3 cellular contexts compared by ENCODE assay signal in genomic region chr6:125994659-125995488, GRCh38.
TF ChIP-seq lines count a peak whose summit lies in the region.

No MANE protein-coding gene starts in this region.

TF ChIP-seq in GM23338, 12 proteins besides CTCF, POLR2A, EP300 and RAD21 (continues in another document):
- TF ChIP-seq ZNF114 (CRISPR knock-in tag; IDR thresholded peaks at IDR 0.05) (no peak), EZH2phosphoT487 (IDR thresholded peaks at IDR 0.05; ENCODE audit: unreplicated experiment) (no peak), NANOG (IDR thresholded peaks at IDR 0.05; ENCODE audit: borderline replicate concordance) (no peak), STAT1 (IDR thresholded peaks at IDR 0.05; ENCODE audit: unreplicated experiment) (no peak), EZH2 (IDR thresholded peaks at IDR 0.05; ENCODE audit: low read depth, unreplicated experiment) (no peak), ZNF331 (CRISPR knock-in tag; IDR thresholded peaks at IDR 0.05; ENCODE audit: low read depth) (no peak), JUNB (IDR thresholded peaks at IDR 0.05; ENCODE audit: unreplicated experiment) (no peak), ETS1 (IDR thresholded peaks at IDR 0.05) (no peak), POLR2AphosphoS5 (IDR thresholded peaks at IDR 0.05; ENCODE audit: low read depth) (no peak), CREB1 (CRISPR knock-in tag; IDR thresholded peaks at IDR 0.05; ENCODE audit: low read depth) (no peak)
- TF ChIP-seq, protein P1, sequence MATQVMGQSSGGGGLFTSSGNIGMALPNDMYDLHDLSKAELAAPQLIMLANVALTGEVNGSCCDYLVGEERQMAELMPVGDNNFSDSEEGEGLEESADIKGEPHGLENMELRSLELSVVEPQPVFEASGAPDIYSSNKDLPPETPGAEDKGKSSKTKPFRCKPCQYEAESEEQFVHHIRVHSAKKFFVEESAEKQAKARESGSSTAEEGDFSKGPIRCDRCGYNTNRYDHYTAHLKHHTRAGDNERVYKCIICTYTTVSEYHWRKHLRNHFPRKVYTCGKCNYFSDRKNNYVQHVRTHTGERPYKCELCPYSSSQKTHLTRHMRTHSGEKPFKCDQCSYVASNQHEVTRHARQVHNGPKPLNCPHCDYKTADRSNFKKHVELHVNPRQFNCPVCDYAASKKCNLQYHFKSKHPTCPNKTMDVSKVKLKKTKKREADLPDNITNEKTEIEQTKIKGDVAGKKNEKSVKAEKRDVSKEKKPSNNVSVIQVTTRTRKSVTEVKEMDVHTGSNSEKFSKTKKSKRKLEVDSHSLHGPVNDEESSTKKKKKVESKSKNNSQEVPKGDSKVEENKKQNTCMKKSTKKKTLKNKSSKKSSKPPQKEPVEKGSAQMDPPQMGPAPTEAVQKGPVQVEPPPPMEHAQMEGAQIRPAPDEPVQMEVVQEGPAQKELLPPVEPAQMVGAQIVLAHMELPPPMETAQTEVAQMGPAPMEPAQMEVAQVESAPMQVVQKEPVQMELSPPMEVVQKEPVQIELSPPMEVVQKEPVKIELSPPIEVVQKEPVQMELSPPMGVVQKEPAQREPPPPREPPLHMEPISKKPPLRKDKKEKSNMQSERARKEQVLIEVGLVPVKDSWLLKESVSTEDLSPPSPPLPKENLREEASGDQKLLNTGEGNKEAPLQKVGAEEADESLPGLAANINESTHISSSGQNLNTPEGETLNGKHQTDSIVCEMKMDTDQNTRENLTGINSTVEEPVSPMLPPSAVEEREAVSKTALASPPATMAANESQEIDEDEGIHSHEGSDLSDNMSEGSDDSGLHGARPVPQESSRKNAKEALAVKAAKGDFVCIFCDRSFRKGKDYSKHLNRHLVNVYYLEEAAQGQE (IDR thresholded peaks at IDR 0.05; ENCODE audit: unreplicated experiment) = no peak

TF ChIP-seq in WTC11, 78 proteins besides CTCF, POLR2A, EP300 and RAD21 (continues in another document):
- TF ChIP-seq JAZF1 (CRISPR knock-in tag; IDR thresholded peaks at IDR 0.05) (no peak), ZMAT4 (CRISPR knock-in tag; IDR thresholded peaks at IDR 0.05) (no peak), MXD4 (CRISPR knock-in tag; IDR thresholded peaks at IDR 0.05; ENCODE audit: borderline replicate concordance) (no peak), ZNF671 (CRISPR knock-in tag; IDR thresholded peaks at IDR 0.05) (no peak), TCF7 (CRISPR knock-in tag; IDR thresholded peaks at IDR 0.05; ENCODE audit: low read depth) (no peak), MYBL2 (CRISPR knock-in tag; IDR thresholded peaks at IDR 0.05) (no peak), SMAD4 (CRISPR knock-in tag; IDR thresholded peaks at IDR 0.05) (no peak), ZSCAN18 (CRISPR knock-in tag; IDR thresholded peaks at IDR 0.05) (no peak), USF2 (CRISPR knock-in tag; IDR thresholded peaks at IDR 0.05) (no peak), PRRX2 (CRISPR knock-in tag; IDR thresholded peaks at IDR 0.05) (no peak), ZNF219 (CRISPR knock-in tag; IDR thresholded peaks at IDR 0.05; ENCODE audit: borderline replicate concordance) (no peak), OVOL2 (CRISPR knock-in tag; IDR thresholded peaks at IDR 0.05; ENCODE audit: borderline replicate concordance) (no peak), ATF1 (CRISPR knock-in tag; IDR thresholded peaks at IDR 0.05) (no peak), ATF2 (CRISPR knock-in tag; IDR thresholded peaks at IDR 0.05; ENCODE audit: borderline replicate concordance, low read depth) (no peak)
- TF ChIP-seq, protein P2, sequence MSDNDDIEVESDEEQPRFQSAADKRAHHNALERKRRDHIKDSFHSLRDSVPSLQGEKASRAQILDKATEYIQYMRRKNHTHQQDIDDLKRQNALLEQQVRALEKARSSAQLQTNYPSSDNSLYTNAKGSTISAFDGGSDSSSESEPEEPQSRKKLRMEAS (CRISPR knock-in tag; IDR thresholded peaks at IDR 0.05) = no peak
- TF ChIP-seq, protein P3, sequence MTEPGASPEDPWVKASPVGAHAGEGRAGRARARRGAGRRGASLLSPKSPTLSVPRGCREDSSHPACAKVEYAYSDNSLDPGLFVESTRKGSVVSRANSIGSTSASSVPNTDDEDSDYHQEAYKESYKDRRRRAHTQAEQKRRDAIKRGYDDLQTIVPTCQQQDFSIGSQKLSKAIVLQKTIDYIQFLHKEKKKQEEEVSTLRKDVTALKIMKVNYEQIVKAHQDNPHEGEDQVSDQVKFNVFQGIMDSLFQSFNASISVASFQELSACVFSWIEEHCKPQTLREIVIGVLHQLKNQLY (CRISPR knock-in tag; IDR thresholded peaks at IDR 0.05) = no peak
- TF ChIP-seq, protein P4, sequence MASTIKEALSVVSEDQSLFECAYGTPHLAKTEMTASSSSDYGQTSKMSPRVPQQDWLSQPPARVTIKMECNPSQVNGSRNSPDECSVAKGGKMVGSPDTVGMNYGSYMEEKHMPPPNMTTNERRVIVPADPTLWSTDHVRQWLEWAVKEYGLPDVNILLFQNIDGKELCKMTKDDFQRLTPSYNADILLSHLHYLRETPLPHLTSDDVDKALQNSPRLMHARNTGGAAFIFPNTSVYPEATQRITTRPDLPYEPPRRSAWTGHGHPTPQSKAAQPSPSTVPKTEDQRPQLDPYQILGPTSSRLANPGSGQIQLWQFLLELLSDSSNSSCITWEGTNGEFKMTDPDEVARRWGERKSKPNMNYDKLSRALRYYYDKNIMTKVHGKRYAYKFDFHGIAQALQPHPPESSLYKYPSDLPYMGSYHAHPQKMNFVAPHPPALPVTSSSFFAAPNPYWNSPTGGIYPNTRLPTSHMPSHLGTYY (CRISPR knock-in tag; IDR thresholded peaks at IDR 0.05) = no peak

TF ChIP-seq in liver, 16 proteins besides CTCF, POLR2A, EP300 and RAD21:
- TF ChIP-seq RXRA (IDR thresholded peaks at IDR 0.05) (peak; percentile 70 to 78), FOXA1 (IDR thresholded peaks at IDR 0.05) (no peak), GABPA (IDR thresholded peaks at IDR 0.05 in 1 of 2, conservative IDR thresholded peaks at IDR 0.05 in 1 of 2) (no peak), NR2F2 (IDR thresholded peaks at IDR 0.05) (peak; percentile 15), HNF4A (conservative IDR thresholded peaks at IDR 0.05) (peak; percentile 84 to 85), SP1 (IDR thresholded peaks at IDR 0.05) (peak; percentile 47), FOXA2 (IDR thresholded peaks at IDR 0.05) (no peak), JUND (IDR thresholded peaks at IDR 0.05) (peak; percentile 22 to 74), HNF4G (IDR thresholded peaks at IDR 0.05) (peak; percentile 59), YY1 (IDR thresholded peaks at IDR 0.05) (no peak)
- TF ChIP-seq, protein P2 (IDR thresholded peaks at IDR 0.05) = peak; percentile 47
- TF ChIP-seq, protein P5, sequence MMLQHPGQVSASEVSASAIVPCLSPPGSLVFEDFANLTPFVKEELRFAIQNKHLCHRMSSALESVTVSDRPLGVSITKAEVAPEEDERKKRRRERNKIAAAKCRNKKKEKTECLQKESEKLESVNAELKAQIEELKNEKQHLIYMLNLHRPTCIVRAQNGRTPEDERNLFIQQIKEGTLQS (IDR thresholded peaks at IDR 0.05) = no peak
- TF ChIP-seq, protein P6, sequence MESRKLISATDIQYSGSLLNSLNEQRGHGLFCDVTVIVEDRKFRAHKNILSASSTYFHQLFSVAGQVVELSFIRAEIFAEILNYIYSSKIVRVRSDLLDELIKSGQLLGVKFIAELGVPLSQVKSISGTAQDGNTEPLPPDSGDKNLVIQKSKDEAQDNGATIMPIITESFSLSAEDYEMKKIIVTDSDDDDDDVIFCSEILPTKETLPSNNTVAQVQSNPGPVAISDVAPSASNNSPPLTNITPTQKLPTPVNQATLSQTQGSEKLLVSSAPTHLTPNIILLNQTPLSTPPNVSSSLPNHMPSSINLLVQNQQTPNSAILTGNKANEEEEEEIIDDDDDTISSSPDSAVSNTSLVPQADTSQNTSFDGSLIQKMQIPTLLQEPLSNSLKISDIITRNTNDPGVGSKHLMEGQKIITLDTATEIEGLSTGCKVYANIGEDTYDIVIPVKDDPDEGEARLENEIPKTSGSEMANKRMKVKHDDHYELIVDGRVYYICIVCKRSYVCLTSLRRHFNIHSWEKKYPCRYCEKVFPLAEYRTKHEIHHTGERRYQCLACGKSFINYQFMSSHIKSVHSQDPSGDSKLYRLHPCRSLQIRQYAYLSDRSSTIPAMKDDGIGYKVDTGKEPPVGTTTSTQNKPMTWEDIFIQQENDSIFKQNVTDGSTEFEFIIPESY (IDR thresholded peaks at IDR 0.05) = no peak
TF ChIP-seq in liver: peak in this region for 7.
